Comparison of ENCODE assay signal across 23 cellular contexts in genomic region chr16:57178296-57178695, GRCh38. TPM values are rescaled to one million over a fixed set of nuclear protein-coding genes. Genes with fewer than 3 reads are reported as not detected.
DNase-seq lines count a peak whose midpoint lies in the region; ATAC-seq, FAIRE-seq and TF ChIP-seq lines count a peak whose summit lies in the region.
"Had no signal": no experiment of that assay in that cellular context is flagged by ENCODE, and none has a peak within 500 bp of the region (broad histone marks: within the 10 kb centered on the region; RNA-seq: fewer than 3 reads in every experiment).

No MANE protein-coding gene starts in this region.

- no peak overlapping the region for H3K14ac ChIP-seq in mesenchymal stem cell (ENCODE audit: low read length in 2 of 2)

- TF ChIP-seq CTCF in right atrium auricular region (IDR thresholded peaks at IDR 0.05): no peak
- no peak for TF ChIP-seq CTCF in GM12878 (IDR thresholded peaks at IDR 0.05 in 2 of 3, conservative IDR thresholded peaks at IDR 0.05 in 1 of 3; ENCODE audit: control insufficient read depth in 2 of 3, extremely low read depth in 1 of 3, insufficient read depth in 1 of 3, low read depth in 3 of 3, low read length in 3 of 3)
- TF ChIP-seq CTCF in upper lobe of left lung (IDR thresholded peaks at IDR 0.05): no peak

- in situ Hi-C loops in GM12878 (cut with MboI): no loop called here

- TF ChIP-seq EP300 in GM12878 (IDR thresholded peaks at IDR 0.05; ENCODE audit: borderline replicate concordance in 1 of 2, control insufficient read depth in 1 of 2, low read depth in 2 of 2, low read length in 2 of 2): no peak
- no peak for TF ChIP-seq EP300 in upper lobe of left lung (IDR thresholded peaks at IDR 0.05)

- H3K9me3 ChIP-seq in right atrium auricular region (no peaks in the 10 kb centered on the region), GM12878 (replicated peaks; ENCODE audit: control insufficient read depth, insufficient read depth, low read length) (no peaks in the 10 kb centered on the region), mesenchymal stem cell (ENCODE audit: control insufficient read depth, low read length) (no peaks in the 10 kb centered on the region), upper lobe of left lung (no peaks in the 10 kb centered on the region)
- H3K9me3 ChIP-seq: Peyer's patch, SJCRH30 had no signal

- H3K4ac ChIP-seq in mesenchymal stem cell (ENCODE audit: low read depth in 1 of 2, low read length in 2 of 2): no peak overlapping the region

- peaks cover 22% of the 10 kb centered on the region for H3K79me1 ChIP-seq in mesenchymal stem cell (replicated peaks; ENCODE audit: low read length, poor library complexity, severe bottlenecking)

- H3K4me2 ChIP-seq in GM12878 (ENCODE audit: control insufficient read depth, insufficient read depth): no peak overlapping the region
- no peak overlapping the region for H3K4me2 ChIP-seq in mesenchymal stem cell (ENCODE audit: low read length, poor library complexity, severe bottlenecking)

- no peak overlapping the region for H3K23ac ChIP-seq in mesenchymal stem cell (ENCODE audit: low read length in 2 of 2)

- POLR2A ChIA-PET in GM12878 (lab: Charles Lee): no interaction called here

- no peak for TF ChIP-seq RAD21 in GM12878 (IDR thresholded peaks at IDR 0.05; ENCODE audit: insufficient read depth, low read depth, low read length)

- H2AK5ac ChIP-seq in mesenchymal stem cell (ENCODE audit: low read length, severe bottlenecking): no peak overlapping the region

- SMC1A ChIA-PET in GM12878 (lab: Charles Lee; ENCODE audit: uncharacterized antibody, unreplicated experiment): interaction anchor here (0.8 to 1.3 kb wide), 3 partner anchors 9 to 12 kb away, joined by 3 to 4 read pairs (median 3); no protein-coding TSS in a partner anchor

- H2AFZ ChIP-seq in GM12878 (ENCODE audit: control insufficient read depth, low read depth, low read length): no peak overlapping the region
- no peak overlapping the region for H2AFZ ChIP-seq in mesenchymal stem cell (ENCODE audit: low read depth, low read length)

- H2BK12ac ChIP-seq in mesenchymal stem cell (ENCODE audit: low read length in 2 of 2): no peak overlapping the region

- peaks cover 33% of the 10 kb centered on the region for H3K79me2 ChIP-seq in GM12878 (ENCODE audit: control insufficient read depth, insufficient read depth, low read length)

- no peak overlapping the region for H3K9ac ChIP-seq in GM12878 (ENCODE audit: control insufficient read depth, insufficient read depth, low read length)
- no peak overlapping the region for H3K9ac ChIP-seq in mesenchymal stem cell (ENCODE audit: low read length)

- intact Hi-C loops in Right ventricle myocardium superior (cut with DNase I) (no loop called here), GM12878 (cut with micrococcal nuclease; ENCODE audit: unreplicated experiment) (no loop called here)

- no peak for FAIRE-seq in GM12878 (lab: Jason Lieb, UNC)
- FAIRE-seq: GM12892, HepG2, keratinocyte, small intestine, urothelium cell line had no signal

- no peak overlapping the region for H3K27ac ChIP-seq in right atrium auricular region
- no peak overlapping the region for H3K27ac ChIP-seq in GM12878 (ENCODE audit: control insufficient read depth, insufficient read depth)
- peak overlapping the region; percentile 6 for H3K27ac ChIP-seq in mesenchymal stem cell (ENCODE audit: low read length, poor library complexity, severe bottlenecking)
- peak overlapping the region in 3 of 4 donors; percentile 2 to 32 (median 31) for H3K27ac ChIP-seq in upper lobe of left lung
- H3K27ac ChIP-seq: coronary artery, HL-60, Peyer's patch, SJCRH30 had no signal

- RAD21 ChIA-PET in GM12878 (lab: Charles Lee; ENCODE audit: unreplicated experiment): interaction anchor here (1.0 kb wide), 1 partner anchor 118 kb away, joined by 3 read pairs; no protein-coding TSS in a partner anchor

- no peak for DNase-seq in Right ventricle myocardium superior
- no peak for DNase-seq in right atrium auricular region (ENCODE audit: low spot score)
- no peak for DNase-seq in GM12878 (ENCODE audit: low read depth, low spot score)
- no peak for DNase-seq in mesenchymal stem cell
- no peak for DNase-seq in upper lobe of left lung
- no peak for DNase-seq in cerebellar cortex (ENCODE audit: low spot score)
- DNase-seq: activated CD4-positive, alpha-beta T cell treated with anti-CD3 and anti-CD28 coated beads for 4 hours; activated T-cell treated with anti-CD3 and anti-CD28 coated beads, Interleukin-2, amount 50 U/mL, for 24 hours; COR-L47; NCI-H1092 treated with DMSO at 0.1 percent for 48 hours; NCI-H2081; Peyer's patch; SJCRH30; small intestine; stimulated activated CD4-positive, alpha-beta T cell treated with anti-CD3 and anti-CD28 coated beads, Interleukin-1b, Interleukin-23, amount 100 ng/mL, for 48 hours had no signal

- BruUV-seq in GM12878 (replicated peaks; lab: Mats Ljungman, UMichigan): TSS peak; percentile 10

- H3K36me3 ChIP-seq in right atrium auricular region (peaks cover 7% of the 10 kb centered on the region), GM12878 (ENCODE audit: control insufficient read depth in 2 of 2, insufficient read depth in 2 of 2, low read length in 1 of 2) (no peaks in the 10 kb centered on the region), mesenchymal stem cell (ENCODE audit: control insufficient read depth in 1 of 2, insufficient read depth in 2 of 2, low read depth in 1 of 2, low read length in 2 of 2) (peaks cover 8 to 9% of the 10 kb centered on the region in 2 experiments), upper lobe of left lung (peaks cover 0 to 4% (median 2%) of the 10 kb centered on the region in 4 donors)

- no peaks in the 10 kb centered on the region for H4K20me1 ChIP-seq in GM12878 (ENCODE audit: control insufficient read depth, insufficient read depth)

- 30% methylated on average over 2 of the region's 2 CpGs for WGBS in GM12878 (ENCODE audit: insufficient coverage, insufficient replicate concordance, low lambda C conversion rate, missing lambda C conversion rate)
- WGBS in mesenchymal stem cell: 89% methylated on average over 1 of the region's 2 CpGs
- 60 to 65% methylated on average over 2 of the region's 2 CpGs for WGBS in upper lobe of left lung, 2 donors

- H4K8ac ChIP-seq in mesenchymal stem cell (ENCODE audit: low read length): no peak overlapping the region

- no peak overlapping the region for H4K91ac ChIP-seq in mesenchymal stem cell (ENCODE audit: low read length)

- TF ChIP-seq POLR2A in GM12878 (IDR thresholded peaks at IDR 0.05; ENCODE audit: low read depth, low read length): no peak
- TF ChIP-seq POLR2A in upper lobe of left lung (IDR thresholded peaks at IDR 0.05): no peak

- H3K27me3 ChIP-seq in right atrium auricular region: no peaks in the 10 kb centered on the region
- H3K27me3 ChIP-seq in GM12878 (replicated peaks in 1 of 2; ENCODE audit: control insufficient read depth in 2 of 2, insufficient read depth in 2 of 2, low read length in 1 of 2): no peaks in the 10 kb centered on the region
- no peaks in the 10 kb centered on the region for H3K27me3 ChIP-seq in mesenchymal stem cell (ENCODE audit: control insufficient read depth in 1 of 2, insufficient read depth in 1 of 2, low read length in 2 of 2)
- H3K27me3 ChIP-seq in upper lobe of left lung: no peaks in the 10 kb centered on the region
- H3K27me3 ChIP-seq: Peyer's patch, SJCRH30 had no signal

- peak; percentile 38 for ATAC-seq in Right ventricle myocardium superior (ENCODE audit: poor library complexity)
- ATAC-seq in GM12878: no peak
- ATAC-seq in upper lobe of left lung (ENCODE audit: low FRiP score in 2 of 2): no peak
- ATAC-seq in GM19395 (IDR thresholded peaks at IDR 0.05; ENCODE audit: unreplicated experiment): no peak
- ATAC-seq in HG02938 (IDR thresholded peaks at IDR 0.05; ENCODE audit: unreplicated experiment): no peak

- CTCF ChIA-PET in GM12878 (lab: Yijun Ruan, JAX): interaction anchor here (1.1 to 2.3 kb wide), 5 partner anchors 9 to 214 kb away, joined by 3 to 7 read pairs (median 4); no protein-coding TSS in a partner anchor

- no peak overlapping the region for H3K4me3 ChIP-seq in right atrium auricular region
- H3K4me3 ChIP-seq in GM12878: no peak overlapping the region
- H3K4me3 ChIP-seq in mesenchymal stem cell (ENCODE audit: insufficient read depth in 1 of 2, low read depth in 1 of 2, low read length in 2 of 2): no peak overlapping the region
- H3K4me3 ChIP-seq in upper lobe of left lung: no peak overlapping the region
- H3K4me3 ChIP-seq: coronary artery, Peyer's patch, SJCRH30 had no signal

- H2BK15ac ChIP-seq in mesenchymal stem cell (ENCODE audit: low read depth, poor library complexity, severe bottlenecking): no peak overlapping the region

- H2BK120ac ChIP-seq in mesenchymal stem cell (ENCODE audit: low read depth, low read length): no peak overlapping the region

- H3K4me1 ChIP-seq in right atrium auricular region (peaks cover 0 to 11% of the 10 kb centered on the region in 2 donors), GM12878 (ENCODE audit: control insufficient read depth, insufficient read depth, low read length) (peaks cover 5% of the 10 kb centered on the region; the same call in 1 of the 2 replicates), mesenchymal stem cell (ENCODE audit: control insufficient read depth, insufficient read depth, low read depth, low read length) (peaks cover 1% of the 10 kb centered on the region), upper lobe of left lung (peaks cover 11 to 22% (median 13%) of the 10 kb centered on the region in 4 donors)
- H3K4me1 ChIP-seq: Peyer's patch had no signal

- H2BK5ac ChIP-seq in mesenchymal stem cell (ENCODE audit: low read depth, low read length, poor library complexity, severe bottlenecking): no peak overlapping the region

- H3K18ac ChIP-seq in mesenchymal stem cell (ENCODE audit: low read depth in 1 of 2, low read length in 2 of 2): no peak overlapping the region

RNA-seq across cellular contexts. Expression of gene PSME3IP1, which starts 7.5 kb away (rescaled TPM):
- total RNA-seq in Right ventricle myocardium superior (54.8 TPM), right atrium auricular region (10 to 100 TPM; 55.7 to 79.0 TPM), GM12878 (2014; rRNA removed) (67.9 and 82.1 TPM in 2 replicates), GM12878 (2014; rRNA removed; fragmentation: Illumina TruSeq; extraction: Trizol) (146 and 152 TPM in 2 replicates), GM12878 (2021) (101 and 104 TPM in 2 replicates), upper lobe of left lung (100 to 1,000 TPM in 1 of 6 donors, 10 to 100 TPM in 5; 49.9 to 113 (median 75.2) TPM)
- 80.2 and 90.1 TPM in 2 replicates for total RNA-seq in GM12878 (2013; cell fraction: nucleolus; rRNA removed)
- 51.7 TPM for polyA plus RNA-seq in GM12878 (2011; ENCODE audit: low read depth)
- polyA plus RNA-seq in GM12878 (2011; rRNA removed) (114 and 117 TPM in 2 replicates), GM12878 (2014; fragmentation: Illumina TruSeq; extraction: Trizol) (174 and 180 TPM in 2 replicates), GM12878 (2014; fragmentation: Nextera tagmentation; extraction: Ambion mirVana) (10 to 100 TPM; 72.5 to 90.2 TPM), GM12878 (2014; rRNA removed) (94.6 and 106 TPM in 2 replicates), GM12878 (2016; fragmentation: Nextera tagmentation; extraction: Ambion mirVana) (100 to 1,000 TPM; 135 to 143 TPM)
- polyA plus RNA-seq in GM12878 (2011; cell fraction: cytosol; rRNA removed): 134 and 137 TPM in 2 replicates
- 121 and 124 TPM in 2 replicates for polyA plus RNA-seq in GM12878 (2011; cell fraction: nucleus; rRNA removed)
- 70.8 and 73.8 TPM in 2 replicates for polyA plus RNA-seq in GM12878 (2012)
- 83.2 and 109 TPM in 2 replicates for polyA minus RNA-seq in GM12878 (2011; rRNA and poly(A)+ RNA removed)
- 33.0 and 36.1 TPM in 2 replicates for polyA minus RNA-seq in GM12878 (2011; cell fraction: cytosol; rRNA and poly(A)+ RNA removed)
- polyA minus RNA-seq in GM12878 (2011; cell fraction: nucleus; rRNA and poly(A)+ RNA removed): 22.6 and 36.0 TPM in 2 replicates
- polyA plus RNA-seq in mesenchymal stem cell (2013, experiment 1 of 2): 72.7 TPM
- polyA plus RNA-seq in mesenchymal stem cell (2013, experiment 2 of 2): 70.2 TPM

RNA-seq across cellular contexts. Expression of gene RSPRY1, which starts 7.8 kb away (rescaled TPM):
- total RNA-seq in Right ventricle myocardium superior: 13.4 TPM
- 10 to 100 TPM; 17.0 to 17.2 TPM for total RNA-seq in right atrium auricular region
- 126 and 145 TPM in 2 replicates for total RNA-seq in GM12878 (2013; cell fraction: nucleolus; rRNA removed)
- 35.0 and 37.5 TPM in 2 replicates for total RNA-seq in GM12878 (2014; rRNA removed)
- 41.2 and 44.8 TPM in 2 replicates for total RNA-seq in GM12878 (2014; rRNA removed; fragmentation: Illumina TruSeq; extraction: Trizol)
- total RNA-seq in GM12878 (2021): 38.0 and 40.5 TPM in 2 replicates
- polyA plus RNA-seq in GM12878 (2011; ENCODE audit: low read depth): 26.3 TPM
- polyA plus RNA-seq in GM12878 (2011; rRNA removed): 47.7 and 50.8 TPM in 2 replicates
- polyA plus RNA-seq in GM12878 (2011; cell fraction: cytosol; rRNA removed): 28.1 and 32.9 TPM in 2 replicates
- polyA plus RNA-seq in GM12878 (2011; cell fraction: nucleus; rRNA removed): 33.1 and 59.7 TPM in 2 replicates
- polyA plus RNA-seq in GM12878 (2012): 19.0 and 28.2 TPM in 2 replicates
- 41.8 and 47.7 TPM in 2 replicates for polyA plus RNA-seq in GM12878 (2014; fragmentation: Illumina TruSeq; extraction: Trizol)
- 10 to 100 TPM; 18.5 to 25.1 TPM for polyA plus RNA-seq in GM12878 (2014; fragmentation: Nextera tagmentation; extraction: Ambion mirVana)
- polyA plus RNA-seq in GM12878 (2014; rRNA removed): 24.0 and 29.1 TPM in 2 replicates
- 10 to 100 TPM; 44.8 to 57.0 TPM for polyA plus RNA-seq in GM12878 (2016; fragmentation: Nextera tagmentation; extraction: Ambion mirVana)
- polyA minus RNA-seq in GM12878 (2011; rRNA and poly(A)+ RNA removed): 82.9 and 86.9 TPM in 2 replicates
- polyA minus RNA-seq in GM12878 (2011; cell fraction: cytosol; rRNA and poly(A)+ RNA removed): 26.6 and 31.1 TPM in 2 replicates
- polyA minus RNA-seq in GM12878 (2011; cell fraction: nucleus; rRNA and poly(A)+ RNA removed): 41.8 and 66.1 TPM in 2 replicates
- polyA plus RNA-seq in mesenchymal stem cell (2013, experiment 1 of 2): 55.6 TPM
- 53.4 TPM for polyA plus RNA-seq in mesenchymal stem cell (2013, experiment 2 of 2)
- total RNA-seq in upper lobe of left lung: 100 to 1,000 TPM in 1 of 6 donors, 10 to 100 TPM in 5; 26.9 to 102 (median 30.3) TPM

Comparison
In these comparisons a context has a peak if more than half of its experiments do, and no peak if none do; other contexts are left out.
1. H3K27ac ChIP-seq: peak in mesenchymal stem cell (single experiment) and upper lobe of left lung (3 of 4); none in right atrium auricular region (0 of 2) and GM12878 (single experiment).